ENCODE assay signal across 19 cellular contexts in the genomic region with DNA sequence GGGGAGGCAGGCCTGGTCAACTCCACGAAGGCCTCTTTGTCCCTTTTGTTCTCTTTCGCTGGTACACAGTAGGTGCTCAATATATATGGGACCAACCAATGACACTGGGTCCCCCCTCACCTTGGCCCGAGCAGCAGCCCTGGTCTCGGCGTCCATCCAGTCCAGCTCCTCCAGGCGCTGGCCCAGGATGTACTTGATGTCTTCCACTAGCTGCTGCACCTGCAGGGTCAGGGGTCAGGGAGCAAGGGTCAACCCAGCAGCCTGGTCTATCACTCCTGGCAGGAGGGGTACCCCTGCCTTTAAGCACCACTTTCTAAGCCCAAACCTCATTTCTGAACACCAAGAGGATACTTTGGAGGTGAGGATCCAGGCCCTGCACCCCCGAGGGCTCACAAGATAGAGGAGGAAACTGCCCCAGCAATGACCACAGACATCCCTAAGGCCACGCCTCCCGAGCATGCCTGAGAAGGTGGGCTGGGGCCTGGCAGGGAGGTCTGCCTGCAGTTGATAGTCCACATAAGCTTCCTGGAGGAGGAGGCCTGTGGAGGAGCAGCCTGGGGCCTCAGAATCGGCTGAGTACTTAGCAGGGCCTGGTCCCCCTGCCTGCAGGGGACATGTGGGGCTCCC. TPM values are rescaled to one million over a fixed set of nuclear protein-coding genes. Genes with fewer than 3 reads are reported as not detected.
"Had no signal": no experiment of that assay in that cellular context is flagged by ENCODE, and none has a peak within 500 bp of the region (broad histone marks: within the 10 kb centered on the region; RNA-seq: fewer than 3 reads in every experiment).

No MANE protein-coding gene starts in this region.

- H2AFZ ChIP-seq: hepatocyte had no signal

- H3K9me3 ChIP-seq: left lung, thyroid gland, uterus had no signal

- H3K4me3 ChIP-seq: hepatocyte, left lung, thyroid gland, uterus had no signal

- H3K27ac ChIP-seq: hepatocyte, left lung, thyroid gland, uterus had no signal

- DNase-seq: activated CD4-positive, alpha-beta memory T cell treated with anti-CD3 and anti-CD28 coated beads for 36 hours; activated CD4-positive, alpha-beta T cell treated with anti-CD3 and anti-CD28 coated beads for 36 hours; islet precursor cell; mesendoderm; stimulated activated CD4-positive, alpha-beta T cell treated with anti-CD3 and anti-CD28 coated beads, Interleukin-12 subunit alpha, Interleukin-12 subunit beta, amount 100 ng/mL, for 4 hours; T-helper 1 cell; T1000; thyroid gland; uterus had no signal

- ATAC-seq: activated CD4-positive, alpha-beta T cell treated with anti-CD3 and anti-CD28 coated beads for 36 hours; activated naive CD4-positive, alpha-beta T cell treated with anti-CD3 and anti-CD28 coated beads, Interleukin-2, amount 50 U/mL, for 72 hours; esophagus mucosa; left lung; SK-N-SH treated with all-trans-retinoic acid at 6 μM for 48 hours; stimulated activated effector memory CD8-positive, alpha-beta T cell treated with anti-CD3 and anti-CD28 coated beads, Interleukin-12 subunit alpha, Interleukin-12 subunit beta, amount 100 ng/mL, for 72 hours had no signal

- H3K4me2 ChIP-seq: hepatocyte had no signal

- FAIRE-seq: colon, endometrium had no signal

- H3K36me3 ChIP-seq: left lung, thyroid gland, uterus had no signal

RNA-seq across cellular contexts. Expression of a gene that starts 4.2 kb away (rescaled TPM):
- total RNA-seq: activated naive CD4-positive, alpha-beta T cell treated with anti-CD3 and anti-CD28 coated beads, Interleukin-2, amount 50 U/mL, for 72 hours; esophagus mucosa had no signal

RNA-seq across cellular contexts. Expression of a gene that starts 27.5 kb away (rescaled TPM):
- total RNA-seq: activated CD4-positive, alpha-beta memory T cell treated with anti-CD3 and anti-CD28 coated beads for 36 hours; activated CD4-positive, alpha-beta T cell treated with anti-CD3 and anti-CD28 coated beads for 36 hours; activated naive CD4-positive, alpha-beta T cell treated with anti-CD3 and anti-CD28 coated beads, Interleukin-2, amount 50 U/mL, for 72 hours; cardiac septum; esophagus mucosa; left lung; omental fat pad; thyroid gland; uterus had no signal

RNA-seq across cellular contexts. Expression of a gene that starts 36.8 kb away (rescaled TPM):
- total RNA-seq: activated CD4-positive, alpha-beta memory T cell treated with anti-CD3 and anti-CD28 coated beads for 36 hours; activated CD4-positive, alpha-beta T cell treated with anti-CD3 and anti-CD28 coated beads for 36 hours; activated naive CD4-positive, alpha-beta T cell treated with anti-CD3 and anti-CD28 coated beads, Interleukin-2, amount 50 U/mL, for 72 hours; cardiac septum; esophagus mucosa; hepatocyte; left lung; omental fat pad; thyroid gland; uterus had no signal
- polyA plus RNA-seq: hepatocyte had no signal

RNA-seq across cellular contexts. Expression of a gene that starts 42.6 kb away (rescaled TPM):
- total RNA-seq: activated CD4-positive, alpha-beta memory T cell treated with anti-CD3 and anti-CD28 coated beads for 36 hours; activated CD4-positive, alpha-beta T cell treated with anti-CD3 and anti-CD28 coated beads for 36 hours; activated naive CD4-positive, alpha-beta T cell treated with anti-CD3 and anti-CD28 coated beads, Interleukin-2, amount 50 U/mL, for 72 hours; esophagus mucosa; hepatocyte; left lung; omental fat pad; thyroid gland; uterus had no signal
- polyA plus RNA-seq: hepatocyte had no signal

RNA-seq across cellular contexts. Expression of a gene that starts 56.1 kb away (rescaled TPM):
- total RNA-seq: activated CD4-positive, alpha-beta memory T cell treated with anti-CD3 and anti-CD28 coated beads for 36 hours; activated CD4-positive, alpha-beta T cell treated with anti-CD3 and anti-CD28 coated beads for 36 hours; activated naive CD4-positive, alpha-beta T cell treated with anti-CD3 and anti-CD28 coated beads, Interleukin-2, amount 50 U/mL, for 72 hours; cardiac septum; esophagus mucosa; hepatocyte; left lung; omental fat pad; thyroid gland; uterus had no signal
- polyA plus RNA-seq: hepatocyte had no signal
